ENCODE assay signal across 8 cellular contexts in the genomic region with DNA sequence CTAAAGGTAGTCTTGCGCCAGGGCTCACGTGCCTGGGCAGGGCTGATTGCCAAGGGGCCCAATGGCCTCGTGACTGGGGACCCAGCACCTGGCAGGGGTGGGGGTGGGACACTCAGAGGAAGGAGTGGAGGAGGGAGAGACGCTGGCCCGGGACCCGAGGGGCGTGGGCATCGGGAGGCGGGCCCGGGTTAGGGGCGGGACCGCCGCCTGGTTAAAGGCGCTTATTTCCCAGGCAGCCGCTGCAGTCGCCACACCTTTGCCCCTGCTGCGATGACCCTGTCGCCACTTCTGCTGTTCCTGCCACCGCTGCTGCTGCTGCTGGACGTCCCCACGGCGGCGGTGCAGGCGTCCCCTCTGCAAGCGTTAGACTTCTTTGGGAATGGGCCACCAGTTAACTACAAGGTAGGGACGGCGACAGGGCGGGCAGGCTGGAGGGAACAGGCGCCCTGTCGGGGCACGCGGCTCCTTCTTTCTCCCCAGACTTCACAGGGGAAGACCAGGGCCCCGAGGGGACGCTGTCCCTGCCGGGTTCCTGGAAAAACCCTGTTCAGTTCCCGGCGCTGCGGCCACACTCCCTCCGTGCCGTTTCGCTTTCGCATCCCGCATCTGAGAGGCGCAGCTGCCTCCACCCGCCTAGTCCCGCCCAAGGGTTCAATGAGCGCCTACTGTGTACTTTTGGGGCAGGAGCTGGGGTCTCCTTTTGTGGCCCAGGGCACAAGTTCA. TPM values are rescaled to one million over a fixed set of nuclear protein-coding genes. Genes with fewer than 3 reads are reported as not detected.
A peak's percentile ranks its signal among the peaks of the same experiment; 100 is the strongest.
DNase-seq lines count a peak whose midpoint lies in the region; ATAC-seq and TF ChIP-seq lines count a peak whose summit lies in the region.

A gene (plus strand): TSS at position 242 of the 723 bp plus-strand sequence. CDS start 29 bp downstream, at position 271.

- TF ChIP-seq CTCF in Panc1 (IDR thresholded peaks at IDR 0.05): no peak

- no peaks in the 10 kb centered on the region for H3K79me2 ChIP-seq in trophoblast cell (ENCODE audit: control insufficient read depth, insufficient read depth, low read length, poor library complexity)

- peak; percentile 60 to 78 (median 60) for DNase-seq in CD4-positive, CD25-positive, alpha-beta regulatory T cell
- DNase-seq in Panc1 (ENCODE audit: low read depth, low spot score) (no peak), Right ventricle myocardium inferior (ENCODE audit: missing footprints) (peak; percentile 92), trophoblast cell (peak; percentile 57 to 76), SIG-M5 treated with dmso at 0.1 percent for 504 hours (lab: John Stamatoyannopoulos, UW; ENCODE audit: unreplicated experiment) (no peak)
- peak; percentile 73 for DNase-seq in activated naive CD4-positive, alpha-beta T cell treated with Interleukin-2 at 50 U/mL for 16 hours

- in situ Hi-C loops in Panc1 (cut with HindIII; ENCODE audit: low pct_unique_long_range_greater_than_20kb, low sequenced_read_pairs): no loop called here

- H3K36me3 Mint-ChIP-seq in CD4-positive, CD25-positive, alpha-beta regulatory T cell: no peaks in the 10 kb centered on the region

- no peak within 1 kb of the TSS for H2AK5ac ChIP-seq in trophoblast cell (ENCODE audit: low read length)

- H2BK5ac ChIP-seq in trophoblast cell (ENCODE audit: low read depth, low read length, poor library complexity): no peak within 1 kb of the TSS

- no peak within 1 kb of the TSS for H3K23ac ChIP-seq in trophoblast cell (ENCODE audit: low read length)

- no peaks in the 10 kb centered on the region for H3K27me3 Mint-ChIP-seq in CD4-positive, CD25-positive, alpha-beta regulatory T cell

- H3K27ac ChIP-seq in CD4-positive, CD25-positive, alpha-beta regulatory T cell (ENCODE audit: insufficient read depth, low read length, poor library complexity, severe bottlenecking): peak within 1 kb of the TSS; percentile 61
- H3K27ac ChIP-seq in Panc1 (ENCODE audit: low read length): peak within 1 kb of the TSS; percentile 61
- no peak within 1 kb of the TSS for H3K27ac ChIP-seq in trophoblast cell (ENCODE audit: low read depth, low read length)

- H3K9ac ChIP-seq in trophoblast cell (ENCODE audit: low read length): no peak within 1 kb of the TSS

- peak; percentile 99 for TF ChIP-seq POLR2A in GM19099 (IDR thresholded peaks at IDR 0.05; ENCODE audit: extremely low read depth, insufficient read length, low read depth)

- H3K9me3 ChIP-seq in CD4-positive, CD25-positive, alpha-beta regulatory T cell (ENCODE audit: control insufficient read depth in 2 of 2, low read length in 2 of 2): no peaks in the 10 kb centered on the region
- H3K9me3 ChIP-seq in Panc1 (ENCODE audit: control insufficient read depth, insufficient read depth, low read depth, low read length) (no peaks in the 10 kb centered on the region), trophoblast cell (ENCODE audit: insufficient read depth, low read depth, low read length) (peaks cover 5% of the 10 kb centered on the region)

- intact Hi-C loops in Panc1 (cut with micrococcal nuclease; ENCODE audit: unreplicated experiment): no loop called here
- intact Hi-C loops in Right ventricle myocardium inferior (cut with DNase I): no loop called here

- no peak within 1 kb of the TSS for H2BK120ac ChIP-seq in trophoblast cell (ENCODE audit: insufficient read depth, low read length, poor library complexity)

- H3K4me3 Mint-ChIP-seq in CD4-positive, CD25-positive, alpha-beta regulatory T cell: peak within 1 kb of the TSS; percentile 89 to 97 (median 92)

- no peak within 1 kb of the TSS for H4K12ac ChIP-seq in trophoblast cell (ENCODE audit: low read depth, low read length)

- H4K8ac ChIP-seq in trophoblast cell (ENCODE audit: low read depth, low read length): no peak within 1 kb of the TSS

- peak; percentile 65 to 66 for ATAC-seq in CD4-positive, CD25-positive, alpha-beta regulatory T cell (ENCODE audit: low read depth in 2 of 2)
- ATAC-seq in HG03442 (IDR thresholded peaks at IDR 0.05; ENCODE audit: unreplicated experiment) (peak; percentile 41), Panc1 (peak; percentile 87), Right ventricle myocardium inferior (peak; percentile 76)

- no CpG with 5 or more reads among the region's 47 CpGs for WGBS in trophoblast cell (ENCODE audit: extremely low coverage, insufficient coverage, insufficient read length)

- peaks cover 0 to 21% (median 10%) of the 10 kb centered on the region in 4 donors for H3K4me1 Mint-ChIP-seq in CD4-positive, CD25-positive, alpha-beta regulatory T cell

- CTCF ChIA-PET in Panc1 (lab: Charles Lee): no interaction called here

- H3K14ac ChIP-seq in trophoblast cell (ENCODE audit: low read length): no peak within 1 kb of the TSS

- H3K4ac ChIP-seq in trophoblast cell (ENCODE audit: low read depth, low read length): no peak within 1 kb of the TSS

- BruUV-seq in Panc1 (replicated peaks; lab: Mats Ljungman, UMichigan): no TSS peak

- no peaks in the 10 kb centered on the region for H3K36me3 ChIP-seq in CD4-positive, CD25-positive, alpha-beta regulatory T cell (ENCODE audit: control insufficient read depth, insufficient read depth, low read length)
- H3K36me3 ChIP-seq in Panc1 (ENCODE audit: control insufficient read depth, insufficient read depth, low read length) (no peaks in the 10 kb centered on the region), trophoblast cell (ENCODE audit: control insufficient read depth in 1 of 2, insufficient read depth in 2 of 2, low read length in 2 of 2) (peaks cover 18 to 21% of the 10 kb centered on the region in 2 experiments)

- H3K27me3 ChIP-seq in CD4-positive, CD25-positive, alpha-beta regulatory T cell (ENCODE audit: control insufficient read depth, insufficient read depth, low read length): no peaks in the 10 kb centered on the region
- H3K27me3 ChIP-seq in Panc1 (ENCODE audit: control insufficient read depth, insufficient read depth, low read length): no peaks in the 10 kb centered on the region
- H3K27me3 ChIP-seq in trophoblast cell (ENCODE audit: insufficient read depth, low read length): peaks cover 10% of the 10 kb centered on the region

- H3K4me2 ChIP-seq in trophoblast cell (ENCODE audit: low read length): peak within 1 kb of the TSS; percentile 73

- H3K4me1 ChIP-seq in CD4-positive, CD25-positive, alpha-beta regulatory T cell (ENCODE audit: control insufficient read depth, insufficient read depth, low read length, poor library complexity, severe bottlenecking): peaks cover 8% of the 10 kb centered on the region
- peaks cover 6% of the 10 kb centered on the region; the same call in 1 of the 2 replicates for H3K4me1 ChIP-seq in Panc1 (ENCODE audit: control insufficient read depth, insufficient read depth, low read length)
- peaks cover 4 to 9% of the 10 kb centered on the region in 2 experiments for H3K4me1 ChIP-seq in trophoblast cell (ENCODE audit: control insufficient read depth in 1 of 2, insufficient read depth in 2 of 2, low read length in 2 of 2)

- peak within 1 kb of the TSS; percentile 56 to 93 (median 87) for H3K27ac Mint-ChIP-seq in CD4-positive, CD25-positive, alpha-beta regulatory T cell

- no peak within 1 kb of the TSS for H2BK12ac ChIP-seq in trophoblast cell (ENCODE audit: low read length)

- H3K18ac ChIP-seq in trophoblast cell (ENCODE audit: low read length): no peak within 1 kb of the TSS

- no peaks in the 10 kb centered on the region for H3K79me1 ChIP-seq in trophoblast cell (ENCODE audit: low read length)

- POLR2A ChIA-PET in Panc1 (lab: Charles Lee): no interaction called here

- H2AFZ ChIP-seq in trophoblast cell (ENCODE audit: insufficient read depth, low read length, poor library complexity): peak within 1 kb of the TSS; percentile 9

- peak within 1 kb of the TSS; percentile 57 for H3K4me3 ChIP-seq in CD4-positive, CD25-positive, alpha-beta regulatory T cell (ENCODE audit: low read depth, low read length)
- H3K4me3 ChIP-seq in Panc1 (ENCODE audit: low read depth in 2 of 2, low read length in 2 of 2) (peak within 1 kb of the TSS; percentile 64 to 76), trophoblast cell (ENCODE audit: low read depth, low read length) (no peak within 1 kb of the TSS)

- H3K9me3 Mint-ChIP-seq in CD4-positive, CD25-positive, alpha-beta regulatory T cell: no peaks in the 10 kb centered on the region

- H4K91ac ChIP-seq in trophoblast cell (ENCODE audit: low read depth, low read length): no peak within 1 kb of the TSS

RNA-seq across cellular contexts. Expression of the gene that starts here (rescaled TPM):
- 2.3 TPM for total RNA-seq in CD4-positive, CD25-positive, alpha-beta regulatory T cell
- polyA plus RNA-seq in CD4-positive, CD25-positive, alpha-beta regulatory T cell: 10 to 100 TPM in 2 of 4 donors, 1 to 10 TPM in 2; 7.1 to 17.8 (median 9.7) TPM
- total RNA-seq in Panc1 (2021; ENCODE audit: unreplicated experiment): 39.7 TPM
- 38.3 TPM for polyA plus RNA-seq in Panc1 (2012; ENCODE audit: insufficient read length)
- total RNA-seq in Right ventricle myocardium inferior: 32.5 TPM
- polyA plus RNA-seq in trophoblast cell (2013): 4.4 and 4.9 TPM in 2 replicates

Comparison
In these comparisons a context has a peak if more than half of its experiments do, and no peak if none do; other contexts are left out.
1. RNA of the gene that starts here (total RNA-seq): 39.7 TPM in Panc1 (single experiment) and 32.5 TPM in Right ventricle myocardium inferior (single experiment); 2.3 TPM in CD4-positive, CD25-positive, alpha-beta regulatory T cell (single experiment); every median in the first group is over 10 times any median in the second.
2. DNase-seq: peak in CD4-positive, CD25-positive, alpha-beta regulatory T cell (3 of 3), activated naive CD4-positive, alpha-beta T cell treated with Interleukin-2 at 50 U/mL for 16 hours (single experiment), Right ventricle myocardium inferior (single experiment) and trophoblast cell (2 of 2); none in Panc1 (single experiment) and SIG-M5 treated with dmso at 0.1 percent for 504 hours (single experiment).
3. Peak in every context shown above with its lines, with median percentiles within 50 percentile points of each other: ATAC-seq.